In the genomic region with DNA sequence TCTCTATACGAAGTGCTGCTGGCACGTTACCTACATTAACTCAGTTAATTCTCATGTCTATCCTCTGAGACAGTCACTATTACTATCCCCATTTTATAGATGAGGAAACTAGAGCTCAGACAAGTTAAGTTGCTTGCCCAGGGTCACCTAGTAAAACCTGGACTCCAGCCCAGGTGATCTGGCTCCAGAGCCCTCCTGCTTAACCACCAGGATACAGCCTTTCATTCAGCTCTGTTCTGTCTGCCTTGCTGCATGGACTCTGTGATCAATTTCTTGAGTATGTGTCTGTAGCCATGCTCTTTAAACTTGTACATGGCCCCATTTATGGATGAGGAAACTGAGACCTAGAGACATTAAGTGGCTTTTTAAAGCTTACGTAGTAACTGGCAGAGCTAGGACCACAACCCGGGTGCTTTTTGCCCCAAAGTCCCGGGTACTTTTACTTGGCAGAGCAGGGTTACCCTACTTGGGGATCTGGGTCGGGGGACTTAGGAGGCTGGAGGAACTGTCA, we compare ENCODE assay signal across 10 cellular contexts. TPM values are rescaled to one million over a fixed set of nuclear protein-coding genes. Genes with fewer than 3 reads are reported as not detected.
DNase-seq lines count a peak whose midpoint lies in the region; ATAC-seq, FAIRE-seq and TF ChIP-seq lines count a peak whose summit lies in the region.
"Had no signal": no experiment of that assay in that cellular context is flagged by ENCODE, and none has a peak within 500 bp of the region (broad histone marks: within the 10 kb centered on the region; RNA-seq: fewer than 3 reads in every experiment).

No MANE protein-coding gene starts in this region.

- no peak for ATAC-seq in heart left ventricle
- no peak for ATAC-seq in GM21825 (IDR thresholded peaks at IDR 0.05; ENCODE audit: unreplicated experiment)

- peaks cover 3% of the 10 kb centered on the region for H3K27me3 Mint-ChIP-seq in activated T-helper 2 cell treated with anti-CD3 and anti-CD28 coated beads, Interferon-gamma antibody, Interleukin-2, Interleukin-4, amounts not matched to agents 10 μg/mL and 5 μg/mL and 100 μg/mL, durations not matched to agents 14 hours and 24 hours and 36 hours (ENCODE audit: low read depth)

- H3K4me1 Mint-ChIP-seq in activated T-helper 2 cell treated with anti-CD3 and anti-CD28 coated beads, Interferon-gamma antibody, Interleukin-2, Interleukin-4, amounts not matched to agents 10 μg/mL and 5 μg/mL and 100 μg/mL, durations not matched to agents 14 hours and 24 hours and 36 hours (ENCODE audit: low read depth): peaks cover 32% of the 10 kb centered on the region

- no peak overlapping the region for H3K4me3 Mint-ChIP-seq in activated T-helper 2 cell treated with anti-CD3 and anti-CD28 coated beads, Interferon-gamma antibody, Interleukin-2, Interleukin-4, amounts not matched to agents 10 μg/mL and 5 μg/mL and 100 μg/mL, durations not matched to agents 14 hours and 24 hours and 36 hours (ENCODE audit: low read depth)

- H3K27me3 ChIP-seq in left ventricle myocardium inferior (ENCODE audit: low read depth) (no peaks in the 10 kb centered on the region), heart left ventricle (no peaks in the 10 kb centered on the region), liver (ENCODE audit: control insufficient read depth in 4 of 4, insufficient read depth in 4 of 4, low read length in 3 of 4) (no peaks in the 10 kb centered on the region)

- no peaks in the 10 kb centered on the region for H3K9me3 Mint-ChIP-seq in activated T-helper 2 cell treated with anti-CD3 and anti-CD28 coated beads, Interferon-gamma antibody, Interleukin-2, Interleukin-4, amounts not matched to agents 10 μg/mL and 5 μg/mL and 100 μg/mL, durations not matched to agents 14 hours and 24 hours and 36 hours
- H3K9me3 Mint-ChIP-seq: nephron had no signal

- DNase-seq in left ventricle myocardium inferior (no peak), heart left ventricle (no peak), NCI-H146 treated with DMSO at 0.1 percent for 48 hours (lab: John Stamatoyannopoulos, UW; ENCODE audit: unreplicated experiment) (no peak), D721Med (ENCODE audit: insufficient read length, low spot score) (no peak), NCI-H1694 (lab: John Stamatoyannopoulos, UW) (no peak)
- no peak for DNase-seq in activated T-helper 2 cell treated with anti-CD3 and anti-CD28 coated beads, Interferon-gamma antibody, Interleukin-2, Interleukin-4, amounts not matched to agents 10 μg/mL and 5 μg/mL and 100 μg/mL, durations not matched to agents 14 hours and 24 hours and 36 hours (ENCODE audit: low spot score)
- DNase-seq: SIG-M5 had no signal

- no peaks in the 10 kb centered on the region for H3K9me3 ChIP-seq in left ventricle myocardium inferior (replicated peaks)
- no peaks in the 10 kb centered on the region for H3K9me3 ChIP-seq in heart left ventricle
- H3K9me3 ChIP-seq in liver (ENCODE audit: control insufficient read depth in 4 of 4, low read length in 3 of 4): no peaks in the 10 kb centered on the region

- H3K36me3 ChIP-seq in left ventricle myocardium inferior (peaks cover 55% of the 10 kb centered on the region), heart left ventricle (peaks cover 9 to 59% (median 46%) of the 10 kb centered on the region in 9 donors), liver (ENCODE audit: control insufficient read depth in 4 of 4, insufficient read depth in 3 of 4, low read depth in 1 of 4, low read length in 3 of 4) (peaks cover 14 to 31% (median 22%) of the 10 kb centered on the region in 4 donors)

- peaks cover 56% of the 10 kb centered on the region for H3K36me3 Mint-ChIP-seq in activated T-helper 2 cell treated with anti-CD3 and anti-CD28 coated beads, Interferon-gamma antibody, Interleukin-2, Interleukin-4, amounts not matched to agents 10 μg/mL and 5 μg/mL and 100 μg/mL, durations not matched to agents 14 hours and 24 hours and 36 hours (ENCODE audit: low read depth)

- H3K9ac ChIP-seq in liver (ENCODE audit: low read depth in 1 of 2, low read length in 2 of 2): no peak overlapping the region

- H3K27ac ChIP-seq in left ventricle myocardium inferior (replicated peaks): peak overlapping the region; percentile 58
- H3K27ac ChIP-seq in heart left ventricle: peak overlapping the region in 4 of 12 donors; percentile 26 to 56 (median 48)
- peak overlapping the region; percentile 54 to 70 for H3K27ac ChIP-seq in liver (ENCODE audit: low read depth in 1 of 2, low read length in 2 of 2)

- no peak for TF ChIP-seq RAD21 in liver (IDR thresholded peaks at IDR 0.05)

- WGBS in heart left ventricle, 4 donors: 83 to 91% (median 89%) methylated on average over 6 of the region's 6 CpGs
- 48% methylated on average over 6 of the region's 6 CpGs for WGBS in liver

- no peak overlapping the region for H3K4me3 ChIP-seq in left ventricle myocardium inferior
- peak overlapping the region in 1 of 12 donors; percentile 3 for H3K4me3 ChIP-seq in heart left ventricle
- H3K4me3 ChIP-seq in liver (ENCODE audit: low read depth in 1 of 3, low read length in 3 of 3): no peak overlapping the region

- H3K27ac Mint-ChIP-seq in activated T-helper 2 cell treated with anti-CD3 and anti-CD28 coated beads, Interferon-gamma antibody, Interleukin-2, Interleukin-4, amounts not matched to agents 10 μg/mL and 5 μg/mL and 100 μg/mL, durations not matched to agents 14 hours and 24 hours and 36 hours: peak overlapping the region; percentile 73
- H3K27ac Mint-ChIP-seq: nephron had no signal

- TF ChIP-seq POLR2A in heart left ventricle (IDR thresholded peaks at IDR 0.05): no peak

- no peak for TF ChIP-seq CTCF in left ventricle myocardium inferior (IDR thresholded peaks at IDR 0.05; ENCODE audit: borderline replicate concordance)
- no peak for TF ChIP-seq CTCF in heart left ventricle (IDR thresholded peaks at IDR 0.05)
- no peak for TF ChIP-seq CTCF in liver (IDR thresholded peaks at IDR 0.05; ENCODE audit: low read depth, low read length, missing input control)
- no peak for TF ChIP-seq CTCF in D721Med (IDR thresholded peaks at IDR 0.05; ENCODE audit: insufficient read depth, missing control alignments)

- intact Hi-C loops in left ventricle myocardium inferior (cut with micrococcal nuclease): loop anchor here (5.0 to 10.0 kb wide), 2 partner anchors 56 to 72 kb away; no protein-coding TSS in a partner anchor
- intact Hi-C loops in heart left ventricle (cut with DNase I): loop anchor here in 9 of 10 donors (5.0 to 10.0 kb wide), 6 partner anchors 54 to 261 kb away; no protein-coding TSS in a partner anchor
- intact Hi-C loops in activated T-helper 2 cell treated with anti-CD3 and anti-CD28 coated beads, Interferon-gamma antibody, Interleukin-2, Interleukin-4, amounts not matched to agents 10 μg/mL and 5 μg/mL and 100 μg/mL, durations not matched to agents 14 hours and 24 hours and 36 hours (cut with micrococcal nuclease): loop anchor here (5.0 to 10.0 kb wide), 3 partner anchors 189 to 548 kb away; a partner anchor contains a TSS

- FAIRE-seq in D721Med (lab: Jason Lieb, UNC): no peak

- H3K4me1 ChIP-seq in left ventricle myocardium inferior (peaks cover 73% of the 10 kb centered on the region), heart left ventricle (peaks cover 0 to 60% (median 33%) of the 10 kb centered on the region in 12 donors), liver (ENCODE audit: control insufficient read depth in 4 of 4, insufficient read depth in 4 of 4, low read length in 3 of 4) (peaks cover 14 to 45% (median 32%) of the 10 kb centered on the region in 4 donors)

TF ChIP-seq in liver, 16 proteins besides CTCF, POLR2A, EP300 and RAD21:
- TF ChIP-seq, protein P1, sequence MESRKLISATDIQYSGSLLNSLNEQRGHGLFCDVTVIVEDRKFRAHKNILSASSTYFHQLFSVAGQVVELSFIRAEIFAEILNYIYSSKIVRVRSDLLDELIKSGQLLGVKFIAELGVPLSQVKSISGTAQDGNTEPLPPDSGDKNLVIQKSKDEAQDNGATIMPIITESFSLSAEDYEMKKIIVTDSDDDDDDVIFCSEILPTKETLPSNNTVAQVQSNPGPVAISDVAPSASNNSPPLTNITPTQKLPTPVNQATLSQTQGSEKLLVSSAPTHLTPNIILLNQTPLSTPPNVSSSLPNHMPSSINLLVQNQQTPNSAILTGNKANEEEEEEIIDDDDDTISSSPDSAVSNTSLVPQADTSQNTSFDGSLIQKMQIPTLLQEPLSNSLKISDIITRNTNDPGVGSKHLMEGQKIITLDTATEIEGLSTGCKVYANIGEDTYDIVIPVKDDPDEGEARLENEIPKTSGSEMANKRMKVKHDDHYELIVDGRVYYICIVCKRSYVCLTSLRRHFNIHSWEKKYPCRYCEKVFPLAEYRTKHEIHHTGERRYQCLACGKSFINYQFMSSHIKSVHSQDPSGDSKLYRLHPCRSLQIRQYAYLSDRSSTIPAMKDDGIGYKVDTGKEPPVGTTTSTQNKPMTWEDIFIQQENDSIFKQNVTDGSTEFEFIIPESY (IDR thresholded peaks at IDR 0.05): no peak
- no peak for TF ChIP-seq SP1 (IDR thresholded peaks at IDR 0.05)
- TF ChIP-seq FOXA1 (IDR thresholded peaks at IDR 0.05): no peak
- no peak for TF ChIP-seq NR2F2 (IDR thresholded peaks at IDR 0.05)
- no peak for TF ChIP-seq RXRA (IDR thresholded peaks at IDR 0.05)
- no peak for TF ChIP-seq TAF1 (conservative IDR thresholded peaks at IDR 0.05)
- no peak for TF ChIP-seq HNF4G (IDR thresholded peaks at IDR 0.05)
- TF ChIP-seq, protein P2, sequence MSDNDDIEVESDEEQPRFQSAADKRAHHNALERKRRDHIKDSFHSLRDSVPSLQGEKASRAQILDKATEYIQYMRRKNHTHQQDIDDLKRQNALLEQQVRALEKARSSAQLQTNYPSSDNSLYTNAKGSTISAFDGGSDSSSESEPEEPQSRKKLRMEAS (IDR thresholded peaks at IDR 0.05): no peak
- no peak for TF ChIP-seq HNF4A (conservative IDR thresholded peaks at IDR 0.05)
- no peak for TF ChIP-seq FOXA2 (IDR thresholded peaks at IDR 0.05)

RNA-seq across cellular contexts. Expression of a gene that starts 4.7 kb away (rescaled TPM):
- total RNA-seq in left ventricle myocardium inferior (67.2 TPM), heart left ventricle (100 to 1,000 TPM in 4 of 9 donors, 10 to 100 TPM in 5; 27.5 to 164 (median 99.8) TPM), liver (10 to 100 TPM in 1 of 2 donors, 1 to 10 TPM in 1; 3.2 to 41.7 TPM)
- polyA plus RNA-seq in heart left ventricle (100 to 1,000 TPM in 1 of 2 donors, 10 to 100 TPM in 1; 36.2 to 658 TPM), liver (10 to 100 TPM; 15.9 to 25.2 TPM)
- total RNA-seq in activated T-helper 2 cell treated with anti-CD3 and anti-CD28 coated beads, Interferon-gamma antibody, Interleukin-2, Interleukin-4, amounts not matched to agents 10 μg/mL and 5 μg/mL and 100 μg/mL, durations not matched to agents 14 hours and 24 hours and 36 hours: 43.9 and 45.3 TPM in 2 replicates

RNA-seq across cellular contexts. Expression of a gene that starts 14.4 kb away (rescaled TPM):
- total RNA-seq in left ventricle myocardium inferior (0.05 TPM), heart left ventricle (under 1 TPM in 5 of 9 donors, not detected in 4; 0.06 to 0.32 (median 0.09) TPM), liver (1 to 10 TPM in 1 of 2 donors, under 1 TPM in 1; 0.08 to 1.3 TPM)
- polyA plus RNA-seq in heart left ventricle (under 1 TPM in 1 of 2 donors, not detected in 1; 0.04 TPM), liver (under 1 TPM in 1 of 2 donors, not detected in 1; 0.02 TPM)
- total RNA-seq in activated T-helper 2 cell treated with anti-CD3 and anti-CD28 coated beads, Interferon-gamma antibody, Interleukin-2, Interleukin-4, amounts not matched to agents 10 μg/mL and 5 μg/mL and 100 μg/mL, durations not matched to agents 14 hours and 24 hours and 36 hours: not detected in 2 replicates
